In genomic region chr9:93132287-93132927, GRCh38 we compare ENCODE assay signal across 8 cellular contexts. TPM values are rescaled to one million over a fixed set of nuclear protein-coding genes. Genes with fewer than 3 reads are reported as not detected.
DNase-seq lines count a peak whose midpoint lies in the region; ATAC-seq, FAIRE-seq and TF ChIP-seq lines count a peak whose summit lies in the region.

No MANE protein-coding gene starts in this region.

- no peak for TF ChIP-seq POLR2A in H1 (IDR thresholded peaks at IDR 0.05; ENCODE audit: control extremely low read depth in 1 of 2, low read depth in 2 of 2, low read length in 2 of 2)

- H3K79me2 ChIP-seq in OCI-LY7 (ENCODE audit: insufficient read depth, low read depth, low read length) (no peaks in the 10 kb centered on the region), H1 (ENCODE audit: control insufficient read depth in 1 of 2, insufficient read depth in 2 of 2, low read length in 2 of 2) (peaks cover 0 to 11% of the 10 kb centered on the region in 2 experiments; a peak in 1 of 4 replicates)

- H2AFZ ChIP-seq in OCI-LY7 (ENCODE audit: low read length) = no peak overlapping the region
- H2AFZ ChIP-seq in H1 (ENCODE audit: low read length) = no peak overlapping the region

- peak overlapping the region; percentile 93 for H3K27ac Mint-ChIP-seq in CD8-positive, alpha-beta T cell

- H4K5ac ChIP-seq in H1 (ENCODE audit: insufficient read length, low read depth, low read length) = peak overlapping the region; percentile 2

- H3K4ac ChIP-seq in H1 (replicated peaks; ENCODE audit: insufficient read length, low read depth, low read length) = peak overlapping the region; percentile 44

- intact Hi-C loops in CD8-positive, alpha-beta T cell (cut with DNase I, micrococcal nuclease) = loop anchor here (10.0 kb wide), 2 partner anchors 322 to 432 kb away; partner anchors contain the start of genes FAM120A (in 1 of the 2) and FAM120AOS (in 1 of the 2)
- intact Hi-C loops in OCI-LY7 (cut with micrococcal nuclease; ENCODE audit: unreplicated experiment) = no loop called here

- no peak for TF ChIP-seq CTCF in CD8-positive, alpha-beta T cell (IDR thresholded peaks at IDR 0.05)
- TF ChIP-seq CTCF in OCI-LY7 (conservative IDR thresholded peaks at IDR 0.05; ENCODE audit: low read length) (no peak), H1 (IDR thresholded peaks at IDR 0.05; ENCODE audit: control extremely low read depth in 1 of 3, insufficient read depth in 1 of 3, low read depth in 1 of 3, low read length in 3 of 3) (no peak)

- H4K91ac ChIP-seq in H1 (replicated peaks; ENCODE audit: insufficient read length, low read length) = peak overlapping the region; percentile 79

- peak overlapping the region; percentile 7 for H3K56ac ChIP-seq in H1 (replicated peaks; ENCODE audit: insufficient read length, low read depth, low read length)

- no peak overlapping the region for H3K27ac ChIP-seq in CD8-positive, alpha-beta T cell (ENCODE audit: low read depth, low read length)
- H3K27ac ChIP-seq in OCI-LY7 (ENCODE audit: low read depth, low read length, poor library complexity, severe bottlenecking) = no peak overlapping the region
- H3K27ac ChIP-seq in H1 (ENCODE audit: low read depth, low read length) = no peak overlapping the region

- BruUV-seq in OCI-LY7 (replicated peaks; lab: Mats Ljungman, UMichigan) = no TSS peak

- H4K20me1 ChIP-seq in OCI-LY7 (ENCODE audit: insufficient read depth, low read length) = no peaks in the 10 kb centered on the region
- peaks cover 0 to 12% of the 10 kb centered on the region in 2 experiments for H4K20me1 ChIP-seq in H1 (replicated peaks in 1 of 2; ENCODE audit: control insufficient read depth in 1 of 2, insufficient read depth in 2 of 2, low read length in 2 of 2)

- 0 out of 2 replicates have a peak overlapping the region, but pooled peaks have one; percentile 32 for H2BK20ac ChIP-seq in H1 (ENCODE audit: low read length)

- H3K9ac ChIP-seq in H1 (replicated peaks in 1 of 4; ENCODE audit: extremely low read depth in 1 of 4, low read depth in 3 of 4, low read length in 3 of 4) (no peak overlapping the region), mucosa of stomach (ENCODE audit: low read length) (peak overlapping the region; percentile 87)

- no peak for TF ChIP-seq RAD21 in H1 (IDR thresholded peaks at IDR 0.05 in 1 of 2, conservative IDR thresholded peaks at IDR 0.05 in 1 of 2; ENCODE audit: low read depth in 2 of 2, low read length in 2 of 2)

- H2BK12ac ChIP-seq in H1 (ENCODE audit: low read depth, low read length) = 0 out of 2 replicates have a peak overlapping the region, but pooled peaks have one; percentile 77

- H2BK15ac ChIP-seq in H1 (ENCODE audit: low read length) = peak overlapping the region; percentile 81; the same call in 1 of the 2 replicates

- no peaks in the 10 kb centered on the region for H3K9me3 ChIP-seq in CD8-positive, alpha-beta T cell (ENCODE audit: low read length)
- H3K9me3 ChIP-seq in OCI-LY7 (ENCODE audit: low read length) (no peaks in the 10 kb centered on the region), H1 (ENCODE audit: insufficient read depth in 2 of 2, low read depth in 1 of 2, low read length in 1 of 2) (no peaks in the 10 kb centered on the region), mucosa of stomach (ENCODE audit: control insufficient read depth, low read length) (no peaks in the 10 kb centered on the region)

- H3K36me3 ChIP-seq in CD8-positive, alpha-beta T cell (ENCODE audit: insufficient read depth, low read length) = no peaks in the 10 kb centered on the region
- no peaks in the 10 kb centered on the region for H3K36me3 ChIP-seq in OCI-LY7 (ENCODE audit: insufficient read depth, low read length)
- H3K36me3 ChIP-seq in H1 (ENCODE audit: control insufficient read depth in 2 of 4, insufficient read depth in 4 of 4, low read length in 3 of 4) = no peaks in the 10 kb centered on the region
- H3K36me3 ChIP-seq in mucosa of stomach (ENCODE audit: control insufficient read depth, insufficient read depth, low read length) = no peaks in the 10 kb centered on the region

- peaks cover 12% of the 10 kb centered on the region; the same call in 1 of the 2 replicates for H3K79me1 ChIP-seq in H1 (ENCODE audit: low read depth, low read length)

- peak overlapping the region; percentile 92 for H3K4me3 Mint-ChIP-seq in CD8-positive, alpha-beta T cell

- H3K18ac ChIP-seq in H1 (ENCODE audit: extremely low read depth, low read length) = peak overlapping the region; percentile 75; the same call in 1 of the 2 replicates

- H3K14ac ChIP-seq in H1 (ENCODE audit: insufficient read length) = no peak overlapping the region

- POLR2A ChIA-PET in CD8-positive, alpha-beta T cell (lab: Charles Lee) = interaction anchor here (2.0 to 2.2 kb wide), 2 partner anchors 11 kb away, joined by 7 to 17 read pairs; no protein-coding TSS in a partner anchor
- POLR2A ChIA-PET in OCI-LY7 (lab: Charles Lee) = no interaction called here
- POLR2A ChIA-PET in H1 (lab: Charles Lee; ENCODE audit: partially characterized antibody) = interaction anchor here (1.4 kb wide), 1 partner anchor 15 kb away, joined by 3 read pairs; no protein-coding TSS in a partner anchor

- 67% methylated on average over 11 of the region's 12 CpGs; no CpG with 5 or more reads in 1 of the 2 experiments for WGBS in H1 (ENCODE audit: extremely low coverage in 1 of 2, insufficient coverage in 1 of 2, insufficient read length in 1 of 2, insufficient replicate concordance in 2 of 2, low coverage in 1 of 2, low lambda C conversion rate in 2 of 2, missing lambda C conversion rate in 1 of 2), 2 experiments

- peaks cover 8% of the 10 kb centered on the region for H3K36me3 Mint-ChIP-seq in CD8-positive, alpha-beta T cell

- H4K8ac ChIP-seq in H1 (ENCODE audit: extremely low read depth, insufficient read depth, low read length) = no peak overlapping the region; the same call in 1 of the 2 replicates

- H3K4me1 ChIP-seq in CD8-positive, alpha-beta T cell (ENCODE audit: insufficient read depth, low read length) = peaks cover 56% of the 10 kb centered on the region
- peaks cover 26% of the 10 kb centered on the region for H3K4me1 ChIP-seq in OCI-LY7 (ENCODE audit: insufficient read depth, low read length, poor library complexity, severe bottlenecking)
- H3K4me1 ChIP-seq in H1 (replicated peaks in 1 of 4; ENCODE audit: control insufficient read depth in 3 of 4, insufficient read depth in 4 of 4, low read length in 3 of 4) = peaks cover 0 to 32% (median 20%) of the 10 kb centered on the region in 4 experiments; a peak in 6 of 7 replicates
- H3K4me1 ChIP-seq in mucosa of stomach (ENCODE audit: control insufficient read depth, insufficient read depth, low read length) = peaks cover 43% of the 10 kb centered on the region

- no peaks in the 10 kb centered on the region for H3K27me3 Mint-ChIP-seq in CD8-positive, alpha-beta T cell (ENCODE audit: low read depth)

- CTCF ChIA-PET in CD8-positive, alpha-beta T cell (lab: Charles Lee) = interaction anchor here (0.7 to 1.6 kb wide), 2 partner anchors 10 to 23 kb away, joined by 3 to 12 read pairs; no protein-coding TSS in a partner anchor
- CTCF ChIA-PET in OCI-LY7 (lab: Charles Lee; ENCODE audit: unreplicated experiment) (no interaction called here), H1 (lab: Charles Lee; ENCODE audit: partially characterized antibody) (interaction anchor here (0.7 to 2.2 kb wide), 2 partner anchors 15 to 16 kb away, joined by 4 to 6 read pairs; no protein-coding TSS in a partner anchor)

- H3K23me2 ChIP-seq in H1 (ENCODE audit: low read depth, low read length) = peaks cover 16% of the 10 kb centered on the region; the same call in 1 of the 2 replicates

- peak overlapping the region; percentile 18; the same call in 1 of the 2 replicates for H2BK5ac ChIP-seq in H1 (ENCODE audit: low read depth, low read length)

- ATAC-seq in CD8-positive, alpha-beta T cell = no peak
- ATAC-seq in GM19455 (IDR thresholded peaks at IDR 0.05; ENCODE audit: unreplicated experiment) (no peak), GM21360 (IDR thresholded peaks at IDR 0.05; ENCODE audit: unreplicated experiment) (no peak)

- H3K9me2 ChIP-seq in OCI-LY7 (ENCODE audit: insufficient read depth, low read length) = no peaks in the 10 kb centered on the region

- H3K27me3 ChIP-seq in CD8-positive, alpha-beta T cell (ENCODE audit: insufficient read depth, low read length) = no peaks in the 10 kb centered on the region
- H3K27me3 ChIP-seq in H1 (replicated peaks in 1 of 4; ENCODE audit: control insufficient read depth in 3 of 4, extremely low read depth in 1 of 4, insufficient read depth in 3 of 4, low read length in 3 of 4) (peaks cover 0 to 13% (median 10%) of the 10 kb centered on the region in 4 experiments; a peak in 5 of 7 replicates), mucosa of stomach (ENCODE audit: control insufficient read depth, insufficient read depth, low read length) (peaks cover 5% of the 10 kb centered on the region)

- no peak for DNase-seq in CD8-positive, alpha-beta T cell
- DNase-seq in OCI-LY7 (ENCODE audit: low spot score) (no peak), H1 (ENCODE audit: low read depth in 1 of 2, low spot score in 2 of 2) (no peak), RKO (ENCODE audit: low spot score) (no peak)
- DNase-seq in stimulated activated CD4-positive, alpha-beta T cell treated with anti-CD3 and anti-CD28 coated beads, Interleukin-4, amount 100 ng/mL, for 24 hours = no peak

- no peaks in the 10 kb centered on the region for H3K9me3 Mint-ChIP-seq in CD8-positive, alpha-beta T cell

- peak overlapping the region; percentile 75; the same call in 1 of the 2 replicates for H2AK5ac ChIP-seq in H1 (ENCODE audit: low read depth, low read length)

- TF ChIP-seq EP300 in H1 (IDR thresholded peaks at IDR 0.05; ENCODE audit: borderline replicate concordance in 1 of 2, low read depth in 2 of 2, low read length in 2 of 2) = no peak

- H3K4me2 ChIP-seq in OCI-LY7 (ENCODE audit: low read length) (peak overlapping the region; percentile 96; the same call in 1 of the 2 replicates), H1 (ENCODE audit: insufficient read depth in 1 of 2, low read depth in 2 of 2, low read length in 2 of 2) (peak overlapping the region; percentile 88 to 89)

- no peak overlapping the region for H2BK120ac ChIP-seq in H1 (replicated peaks; ENCODE audit: low read depth, low read length)

- H3K23ac ChIP-seq in H1 (ENCODE audit: insufficient read length) = no peak overlapping the region

- no peak for FAIRE-seq in H1 (lab: Jason Lieb, UNC)

- peaks cover 60% of the 10 kb centered on the region for H3K4me1 Mint-ChIP-seq in CD8-positive, alpha-beta T cell (ENCODE audit: low read depth)

- peak overlapping the region; percentile 89 for H3K4me3 ChIP-seq in CD8-positive, alpha-beta T cell (ENCODE audit: low read depth, low read length)
- H3K4me3 ChIP-seq in OCI-LY7 (ENCODE audit: low read depth, low read length, poor library complexity, severe bottlenecking) (no peak overlapping the region), H1 (ENCODE audit: extremely low read depth in 1 of 4, insufficient read depth in 2 of 4, low read depth in 3 of 4, low read length in 4 of 4) (peak overlapping the region in 3 of 4 experiments; percentile 71 to 86 (median 73); a peak in 3 of 8 replicates), mucosa of stomach (ENCODE audit: low read length) (peak overlapping the region; percentile 36)

RNA-seq across cellular contexts. Expression of gene NINJ1, which starts 1.6 kb away (rescaled TPM):
- 100 to 1,000 TPM; 214 to 229 TPM for total RNA-seq in CD8-positive, alpha-beta T cell
- 6.2 and 13.3 TPM in 2 replicates for total RNA-seq in OCI-LY7 (2014; rRNA removed; shearing (Covaris generic))
- 18.1 and 18.3 TPM in 2 replicates for total RNA-seq in OCI-LY7 (2022)
- total RNA-seq in H1 (2021; fragmentation: NEBNext Ultra II Directional; extraction: Animal tissue kit (Norgen Biotek cat#: 25700)) = 28.2 TPM in 2 replicates
- 65.6 and 88.0 TPM in 2 replicates for polyA plus RNA-seq in H1 (2011; rRNA removed)
- polyA plus RNA-seq in H1 (2011; cell fraction: cytosol; rRNA removed) = 45.5 TPM
- 45.0 TPM for polyA plus RNA-seq in H1 (2011; cell fraction: nucleus; rRNA removed)
- polyA plus RNA-seq in H1 (2012, experiment 1 of 2) = 32.2 to 46.6 TPM (median 40.1 TPM) in 4 replicates
- polyA plus RNA-seq in H1 (2012, experiment 2 of 2) = 36.1 TPM
- polyA plus RNA-seq in H1 (2013, experiment 1 of 2) = 32.5 TPM
- 34.8 TPM for polyA plus RNA-seq in H1 (2013, experiment 2 of 2)
- 13.6 and 14.1 TPM in 2 replicates for polyA minus RNA-seq in H1 (2011; rRNA and poly(A)+ RNA removed)
- 17.8 TPM for polyA minus RNA-seq in H1 (2011; cell fraction: cytosol; rRNA and poly(A)+ RNA removed)
- polyA minus RNA-seq in H1 (2011; cell fraction: nucleus; rRNA and poly(A)+ RNA removed) = 19.2 TPM

RNA-seq across cellular contexts. Expression of gene CARD19, which starts 36.4 kb away (rescaled TPM):
- total RNA-seq in CD8-positive, alpha-beta T cell = 10 to 100 TPM; 72.1 to 78.0 TPM
- 18.4 and 26.8 TPM in 2 replicates for total RNA-seq in OCI-LY7 (2014; rRNA removed; shearing (Covaris generic))
- total RNA-seq in OCI-LY7 (2022) = 13.4 and 15.8 TPM in 2 replicates
- total RNA-seq in H1 (2021; fragmentation: NEBNext Ultra II Directional; extraction: Animal tissue kit (Norgen Biotek cat#: 25700)) = 21.2 and 27.7 TPM in 2 replicates
- 112 and 144 TPM in 2 replicates for polyA plus RNA-seq in H1 (2011; rRNA removed)
- 66.2 TPM for polyA plus RNA-seq in H1 (2011; cell fraction: cytosol; rRNA removed)
- polyA plus RNA-seq in H1 (2011; cell fraction: nucleus; rRNA removed) = 57.8 TPM
- polyA plus RNA-seq in H1 (2012, experiment 1 of 2) = 13.4 to 28.1 TPM (median 26.0 TPM) in 4 replicates
- polyA plus RNA-seq in H1 (2012, experiment 2 of 2) = 36.2 TPM
- 30.6 TPM for polyA plus RNA-seq in H1 (2013, experiment 1 of 2)
- 30.0 TPM for polyA plus RNA-seq in H1 (2013, experiment 2 of 2)
- polyA minus RNA-seq in H1 (2011; rRNA and poly(A)+ RNA removed) = 11.7 and 13.5 TPM in 2 replicates
- 12.4 TPM for polyA minus RNA-seq in H1 (2011; cell fraction: cytosol; rRNA and poly(A)+ RNA removed)
- 10.4 TPM for polyA minus RNA-seq in H1 (2011; cell fraction: nucleus; rRNA and poly(A)+ RNA removed)

RNA-seq across cellular contexts. Expression of gene WNK2, which starts 51.5 kb away (rescaled TPM):
- total RNA-seq in CD8-positive, alpha-beta T cell = under 1 TPM; 0.25 to 0.30 TPM
- total RNA-seq in OCI-LY7 (2014; rRNA removed; shearing (Covaris generic)) = 118 and 142 TPM in 2 replicates
- total RNA-seq in OCI-LY7 (2022) = 176 and 194 TPM in 2 replicates
- 87.2 and 89.2 TPM in 2 replicates for total RNA-seq in H1 (2021; fragmentation: NEBNext Ultra II Directional; extraction: Animal tissue kit (Norgen Biotek cat#: 25700))
- polyA plus RNA-seq in H1 (2011; rRNA removed) = 12.0 and 20.6 TPM in 2 replicates
- 11.5 TPM for polyA plus RNA-seq in H1 (2011; cell fraction: cytosol; rRNA removed)
- polyA plus RNA-seq in H1 (2011; cell fraction: nucleus; rRNA removed) = 51.7 TPM
- polyA plus RNA-seq in H1 (2012, experiment 1 of 2) = 69.6 to 91.7 TPM (median 76.7 TPM) in 4 replicates
- 42.2 TPM for polyA plus RNA-seq in H1 (2012, experiment 2 of 2)
- polyA plus RNA-seq in H1 (2013, experiment 1 of 2) = 48.8 TPM
- polyA plus RNA-seq in H1 (2013, experiment 2 of 2) = 43.7 TPM
- 22.2 and 25.3 TPM in 2 replicates for polyA minus RNA-seq in H1 (2011; rRNA and poly(A)+ RNA removed)
- 43.6 TPM for polyA minus RNA-seq in H1 (2011; cell fraction: cytosol; rRNA and poly(A)+ RNA removed)
- polyA minus RNA-seq in H1 (2011; cell fraction: nucleus; rRNA and poly(A)+ RNA removed) = 37.6 TPM

Comparison
In these comparisons a context has a peak if more than half of its experiments do, and no peak if none do; other contexts are left out.
1. RNA of gene WNK2, which starts 51.5 kb away (total RNA-seq): 118 to 194 TPM in OCI-LY7 and 87.2 to 89.2 TPM in H1; 0.25 to 0.30 TPM in CD8-positive, alpha-beta T cell; every median in the first group is over 10 times any median in the second.